In genomic region chr9:93118863-93119702, GRCh38 we compare ENCODE assay signal across 1 cellular context.
TF ChIP-seq lines count a peak whose summit lies in the region.

No MANE protein-coding gene starts in this region.

TF ChIP-seq in HepG2, 621 proteins besides CTCF, POLR2A, EP300 and RAD21 (continued from another document):
- TF ChIP-seq HNRNPLL (IDR thresholded peaks at IDR 0.05; ENCODE audit: low read depth, low read length, poor library complexity, severe bottlenecking) = no peak
- TF ChIP-seq ARNTL (CRISPR knock-in tag; IDR thresholded peaks at IDR 0.05) = 0 out of 2 replicates have a peak, but pooled peaks have one; percentile 10
- TF ChIP-seq KIAA2018 (CRISPR knock-in tag; IDR thresholded peaks at IDR 0.05; ENCODE audit: borderline replicate concordance) = no peak
- no peak for TF ChIP-seq GTF3A (CRISPR knock-in tag; conservative IDR thresholded peaks at IDR 0.05)
- no peak for TF ChIP-seq IRF2 (CRISPR knock-in tag; IDR thresholded peaks at IDR 0.05)
- no peak for TF ChIP-seq ZXDC (CRISPR knock-in tag; IDR thresholded peaks at IDR 0.05)
- 0 out of 2 replicates have a peak, but pooled peaks have one; percentile 10 for TF ChIP-seq ZNF749 (CRISPR knock-in tag; IDR thresholded peaks at IDR 0.05; ENCODE audit: borderline replicate concordance)
- no peak for TF ChIP-seq ZKSCAN5 (CRISPR knock-in tag; IDR thresholded peaks at IDR 0.05)
- no peak for TF ChIP-seq HMGA1 (CRISPR knock-in tag; conservative IDR thresholded peaks at IDR 0.05)
- no peak for TF ChIP-seq MXD1 (CRISPR knock-in tag; IDR thresholded peaks at IDR 0.05)
- TF ChIP-seq KLF15 (CRISPR knock-in tag; IDR thresholded peaks at IDR 0.05; ENCODE audit: borderline replicate concordance) = no peak
- no peak for TF ChIP-seq SCMH1 (CRISPR knock-in tag; IDR thresholded peaks at IDR 0.05; ENCODE audit: borderline replicate concordance)
- TF ChIP-seq SAP130 (CRISPR knock-in tag; IDR thresholded peaks at IDR 0.05; ENCODE audit: low read depth) = no peak
- no peak for TF ChIP-seq PAXIP1 (CRISPR knock-in tag; conservative IDR thresholded peaks at IDR 0.05)
- TF ChIP-seq ZNF260 (CRISPR knock-in tag; IDR thresholded peaks at IDR 0.05; ENCODE audit: borderline replicate concordance, low read depth) = no peak
- no peak for TF ChIP-seq HNRNPH1 (optimal IDR thresholded peaks at IDR 0.05; ENCODE audit: low read depth, low read length)
- no peak for TF ChIP-seq CEBPZ (IDR thresholded peaks at IDR 0.05; ENCODE audit: low read length)
- no peak for TF ChIP-seq HOXD1 (CRISPR knock-in tag; IDR thresholded peaks at IDR 0.05)
- TF ChIP-seq SALL1 (CRISPR knock-in tag; IDR thresholded peaks at IDR 0.05) = no peak
- no peak for TF ChIP-seq ZFP62 (CRISPR knock-in tag; IDR thresholded peaks at IDR 0.05)
- no peak for TF ChIP-seq MED8 (CRISPR knock-in tag; IDR thresholded peaks at IDR 0.05; ENCODE audit: insufficient replicate concordance)
- no peak for TF ChIP-seq ZNF747 (CRISPR knock-in tag; IDR thresholded peaks at IDR 0.05; ENCODE audit: borderline replicate concordance)
